In genomic region chr5:9025942-9026341, GRCh38 we compare ENCODE assay signal across 21 cellular contexts.
"Had no signal": no experiment of that assay in that cellular context is flagged by ENCODE, and none has a peak within 500 bp of the region (broad histone marks: within the 10 kb centered on the region; RNA-seq: fewer than 3 reads in every experiment).

No MANE protein-coding gene starts in this region.

- H3K27ac Mint-ChIP-seq: immature natural killer cell; mesothelial cell of epicardium; natural killer cell; stimulated activated memory B cell treated with anti-CD40 and anti-IgM and Interleukin-4, amounts not matched to agents 10 μg/mL and 1 μg/mL and 100 μg/mL, for 72 hours; stimulated activated naive CD8-positive, alpha-beta T cell treated with anti-CD3 and anti-CD28 coated beads, Interleukin-15, Interleukin-2, amounts not matched to agents 100 ng/mL and 50 ng/mL, for 24 hours had no signal

- H3K36me3 ChIP-seq: esophagus squamous epithelium, spleen, tibial artery, upper lobe of left lung, vagina had no signal

- H3K4me1 Mint-ChIP-seq: immature natural killer cell; mesothelial cell of epicardium; natural killer cell; neural crest cell; stimulated activated memory B cell treated with anti-CD40 and anti-IgM and Interleukin-4, amounts not matched to agents 10 μg/mL and 1 μg/mL and 100 μg/mL, for 72 hours had no signal

- H3K27ac ChIP-seq: dorsolateral prefrontal cortex, esophagus squamous epithelium, spleen, tibial artery, upper lobe of left lung, vagina had no signal

- H3K4me3 Mint-ChIP-seq: immature natural killer cell; mesothelial cell of epicardium; natural killer cell; neural crest cell; stimulated activated memory B cell treated with anti-CD40 and anti-IgM and Interleukin-4, amounts not matched to agents 10 μg/mL and 1 μg/mL and 100 μg/mL, for 72 hours; stimulated activated naive CD8-positive, alpha-beta T cell treated with anti-CD3 and anti-CD28 coated beads, Interleukin-15, Interleukin-2, amounts not matched to agents 100 ng/mL and 50 ng/mL, for 24 hours had no signal

- H3K4me3 ChIP-seq: dorsolateral prefrontal cortex, esophagus squamous epithelium, spleen, tibial artery, upper lobe of left lung, vagina had no signal

- DNase-seq: cortex of kidney; dorsolateral prefrontal cortex; effector CD8-positive, alpha-beta T cell; esophagus squamous epithelium; foreskin fibroblast; immature natural killer cell; natural killer cell; posterior cingulate gyrus; spleen; stimulated activated CD4-positive, alpha-beta T cell treated with anti-CD3 and anti-CD28 coated beads, Interleukin-15, amount 100 ng/mL, for 24 hours; stimulated activated CD4-positive, alpha-beta T cell treated with anti-CD3 and anti-CD28 coated beads, Interleukin-1b, Interleukin-23, amount 100 ng/mL, for 48 hours; stimulated activated CD4-positive, alpha-beta T cell treated with anti-CD3 and anti-CD28 coated beads, Interleukin-4, amount 100 ng/mL, for 24 hours; tibial artery; upper lobe of left lung had no signal

- ATAC-seq: natural killer cell; sciatic nerve; stimulated activated memory B cell treated with anti-CD40 and anti-IgM and Interleukin-4, amounts not matched to agents 10 μg/mL and 1 μg/mL and 100 μg/mL, for 72 hours had no signal

- H3K4me1 ChIP-seq: esophagus squamous epithelium, spleen, tibial artery, upper lobe of left lung, vagina had no signal

- H3K9me3 ChIP-seq: vagina had no signal

- H3K27me3 Mint-ChIP-seq: stimulated activated memory B cell treated with anti-CD40 and anti-IgM and Interleukin-4, amounts not matched to agents 10 μg/mL and 1 μg/mL and 100 μg/mL, for 72 hours; stimulated activated naive CD8-positive, alpha-beta T cell treated with anti-CD3 and anti-CD28 coated beads, Interleukin-15, Interleukin-2, amounts not matched to agents 100 ng/mL and 50 ng/mL, for 24 hours had no signal

- H3K27me3 ChIP-seq: dorsolateral prefrontal cortex, esophagus squamous epithelium, spleen, tibial artery, upper lobe of left lung, vagina had no signal

- FAIRE-seq: endometrium had no signal
